8 cellular contexts compared by ENCODE assay signal in the genomic region with DNA sequence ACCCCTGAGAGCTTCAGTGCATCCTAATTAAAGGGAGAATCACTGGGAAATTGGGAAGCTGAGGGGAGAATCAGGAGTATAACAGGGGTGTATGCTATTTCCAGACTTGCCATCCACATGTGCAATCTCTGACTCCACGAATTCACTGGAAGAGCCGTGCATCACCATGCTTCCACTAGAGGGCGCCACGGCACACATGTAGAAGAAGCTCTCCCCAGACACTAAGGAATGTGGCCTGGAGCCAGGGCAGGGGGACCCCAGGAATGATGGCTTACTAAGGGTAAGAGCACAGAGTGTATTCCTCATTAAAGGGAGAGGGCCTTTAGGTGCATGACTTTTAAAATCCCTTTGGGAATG.
A peak's percentile ranks its signal among the peaks of the same experiment; 100 is the strongest.
DNase-seq lines count a peak whose midpoint lies in the region; ATAC-seq and TF ChIP-seq lines count a peak whose summit lies in the region.

No MANE protein-coding gene starts in this region.

- no peaks in the 10 kb centered on the region for H3K36me3 ChIP-seq in OCI-LY7 (ENCODE audit: insufficient read depth, low read length)
- H3K36me3 ChIP-seq in gastroesophageal sphincter: no peaks in the 10 kb centered on the region
- H3K36me3 ChIP-seq in ovary: no peaks in the 10 kb centered on the region
- H3K36me3 ChIP-seq in aorta (ENCODE audit: control insufficient read depth in 1 of 2, insufficient read depth in 2 of 2, low read length in 1 of 2): no peaks in the 10 kb centered on the region

- H3K27me3 ChIP-seq in gastroesophageal sphincter (no peaks in the 10 kb centered on the region), ovary (no peaks in the 10 kb centered on the region), aorta (ENCODE audit: control insufficient read depth in 1 of 2, insufficient read depth in 2 of 2, low read length in 1 of 2) (no peaks in the 10 kb centered on the region)

- peak; percentile 83 for DNase-seq in COLO668 (lab: John Stamatoyannopoulos, UW; ENCODE audit: unreplicated experiment)
- peak; percentile 67 for DNase-seq in OCI-LY7 (ENCODE audit: low spot score)
- DNase-seq in activated T-helper 1 cell treated with Interleukin-2 at 50 U/mL for 16 hours (ENCODE audit: low read depth): peak; percentile 17
- peak; percentile 53 to 79 (median 70) for DNase-seq in ovary
- DNase-seq in aorta: peak; percentile 71 to 87

- POLR2A ChIA-PET in OCI-LY7 (lab: Charles Lee): interaction anchor here (1.4 kb wide), 1 partner anchor 424 kb away, joined by 3 read pairs; no protein-coding TSS in a partner anchor

- 0 to 11% methylated on average over 3 of the region's 4 CpGs for WGBS in gastroesophageal sphincter (ENCODE audit: low coverage in 1 of 2), 2 donors
- 12 to 20% (median 12%) methylated on average over 4 of the region's 4 CpGs for WGBS in ovary, 3 donors
- WGBS in aorta, 2 donors: 5 to 8% methylated on average over 4 of the region's 4 CpGs

- no peaks in the 10 kb centered on the region for H3K4me1 ChIP-seq in OCI-LY7 (ENCODE audit: insufficient read depth, low read length, poor library complexity, severe bottlenecking)
- peaks cover 0 to 8% (median 0%) of the 10 kb centered on the region in 3 donors for H3K4me1 ChIP-seq in gastroesophageal sphincter
- peaks cover 3% of the 10 kb centered on the region for H3K4me1 ChIP-seq in ovary (ENCODE audit: insufficient read depth)
- H3K4me1 ChIP-seq in aorta (ENCODE audit: control insufficient read depth in 1 of 2, insufficient read depth in 2 of 2, low read length in 2 of 2): peaks cover 0 to under 1% of the 10 kb centered on the region in 2 donors

- ATAC-seq in HG02678 (IDR thresholded peaks at IDR 0.05; ENCODE audit: unreplicated experiment) (peak; percentile 44), gastroesophageal sphincter (peak; percentile 26), aorta (ENCODE audit: low FRiP score) (peak; percentile 59), GM21737 (IDR thresholded peaks at IDR 0.05; ENCODE audit: unreplicated experiment) (no peak)

- CTCF ChIA-PET in OCI-LY7 (lab: Charles Lee; ENCODE audit: unreplicated experiment): interaction anchor here (1.2 to 2.0 kb wide), 2 partner anchors 9 to 229 kb away, joined by 3 to 4 read pairs; no protein-coding TSS in a partner anchor

- TF ChIP-seq POLR2A in gastroesophageal sphincter (IDR thresholded peaks at IDR 0.05) (no peak), ovary (IDR thresholded peaks at IDR 0.05) (no peak)

- TF ChIP-seq EP300 in gastroesophageal sphincter (IDR thresholded peaks at IDR 0.05): no peak
- no peak for TF ChIP-seq EP300 in ovary (IDR thresholded peaks at IDR 0.05)

- H4K20me1 ChIP-seq in OCI-LY7 (ENCODE audit: insufficient read depth, low read length): no peaks in the 10 kb centered on the region

- H3K27ac ChIP-seq in OCI-LY7 (ENCODE audit: low read depth, low read length, poor library complexity, severe bottlenecking) (no peak overlapping the region), gastroesophageal sphincter (peak overlapping the region in 3 of 4 donors; percentile 12 to 38 (median 18)), ovary (no peak overlapping the region), aorta (ENCODE audit: low read depth in 1 of 2, low read length in 2 of 2) (no peak overlapping the region)

- intact Hi-C loops in OCI-LY7 (cut with micrococcal nuclease; ENCODE audit: unreplicated experiment) (loop anchor here (5.0 kb wide), 1 partner anchor 423 kb away; no protein-coding TSS in a partner anchor), ovary (cut with DNase I) (no loop called here), aorta (cut with DNase I) (no loop called here)

- H3K4me2 ChIP-seq in OCI-LY7 (ENCODE audit: low read length): no peak overlapping the region

- H2AFZ ChIP-seq in OCI-LY7 (ENCODE audit: low read length): no peak overlapping the region

- H3K9me3 ChIP-seq in OCI-LY7 (ENCODE audit: low read length) (no peaks in the 10 kb centered on the region), gastroesophageal sphincter (no peaks in the 10 kb centered on the region), ovary (no peaks in the 10 kb centered on the region), aorta (ENCODE audit: control insufficient read depth, low read length) (no peaks in the 10 kb centered on the region)

- BruUV-seq in OCI-LY7 (replicated peaks; lab: Mats Ljungman, UMichigan): no TSS peak

- H3K79me2 ChIP-seq in OCI-LY7 (ENCODE audit: insufficient read depth, low read depth, low read length): no peaks in the 10 kb centered on the region

- H3K4me3 ChIP-seq in OCI-LY7 (ENCODE audit: low read depth, low read length, poor library complexity, severe bottlenecking) (no peak overlapping the region), gastroesophageal sphincter (no peak overlapping the region), ovary (no peak overlapping the region), aorta (ENCODE audit: low read length in 2 of 2) (no peak overlapping the region)

- TF ChIP-seq CTCF in OCI-LY7 (conservative IDR thresholded peaks at IDR 0.05; ENCODE audit: low read length): peak; percentile 97
- peak; percentile 43 to 81 (median 46) for TF ChIP-seq CTCF in gastroesophageal sphincter (IDR thresholded peaks at IDR 0.05)
- TF ChIP-seq CTCF in ovary (IDR thresholded peaks at IDR 0.05): peak in 1 of 3 donors; percentile 35

- no peaks in the 10 kb centered on the region for H3K9me2 ChIP-seq in OCI-LY7 (ENCODE audit: insufficient read depth, low read length)

Comparison
In these comparisons a context has a peak if more than half of its experiments do, and no peak if none do; other contexts are left out.
1. DNase-seq: peak in every context shown above with its lines; median percentile 83 in COLO668; 79 in aorta; 70 in ovary; 67 in OCI-LY7; 17 in activated T-helper 1 cell treated with Interleukin-2 at 50 U/mL for 16 hours.
2. H3K27ac ChIP-seq: peak in gastroesophageal sphincter (3 of 4); none in OCI-LY7 (single experiment), ovary (0 of 2) and aorta (0 of 2).